16 cellular contexts compared by ENCODE assay signal in genomic region chr12:110067531-110067930, GRCh38. TPM values are rescaled to one million over a fixed set of nuclear protein-coding genes. Genes with fewer than 3 reads are reported as not detected.
DNase-seq lines count a peak whose midpoint lies in the region; ATAC-seq and TF ChIP-seq lines count a peak whose summit lies in the region.
"Had no signal": no experiment of that assay in that cellular context is flagged by ENCODE, and none has a peak within 500 bp of the region (broad histone marks: within the 10 kb centered on the region; RNA-seq: fewer than 3 reads in every experiment).

No MANE protein-coding gene starts in this region.

- H3K23ac ChIP-seq in IMR-90 (ENCODE audit: low read depth, low read length): no peak overlapping the region

- ATAC-seq in IMR-90 (ENCODE audit: low read depth) (no peak), body of pancreas (no peak)
- ATAC-seq: T-cell had no signal

- no peak overlapping the region for H3K56ac ChIP-seq in IMR-90 (ENCODE audit: extremely low read depth, insufficient read depth, low read length)

- H3K14ac ChIP-seq in IMR-90 (replicated peaks; ENCODE audit: low read depth, low read length): no peak overlapping the region

- DNase-seq in A673 (ENCODE audit: low spot score): peak; percentile 26
- no peak for DNase-seq in IMR-90
- peak; percentile 28 to 40 for DNase-seq in SJCRH30
- peak; percentile 42 for DNase-seq in posterior vena cava (ENCODE audit: low spot score)
- DNase-seq in NCI-H748 treated with DMSO at 0.1 percent for 48 hours (lab: John Stamatoyannopoulos, UW): no peak
- DNase-seq in body of pancreas: no peak
- no peak for DNase-seq in dermis blood vessel endothelial cell
- DNase-seq: COR-L47, NCI-H1417, NCI-H1930, NCI-H2171, NCI-H446 treated with DMSO at 0.1 percent for 48 hours, NCI-H82, PC-9, T-cell had no signal

- H4K8ac ChIP-seq in IMR-90 (ENCODE audit: low read depth in 2 of 2, low read length in 2 of 2): no peak overlapping the region

- H2BK120ac ChIP-seq in IMR-90 (ENCODE audit: low read depth, low read length): no peak overlapping the region

- H3K27ac ChIP-seq in A673 (ENCODE audit: low read depth, low read length, poor library complexity, severe bottlenecking): no peak overlapping the region
- H3K27ac ChIP-seq in IMR-90 (ENCODE audit: insufficient read depth, low read length): no peak overlapping the region
- no peak overlapping the region for H3K27ac ChIP-seq in SJCRH30
- H3K27ac ChIP-seq in body of pancreas: no peak overlapping the region
- H3K27ac ChIP-seq: PC-9 had no signal

- CTCF ChIA-PET in A673 (lab: Charles Lee): no interaction called here
- CTCF ChIA-PET in IMR-90 (lab: Yijun Ruan, JAX): no interaction called here

- dilution Hi-C loops in IMR-90 (cut with HindIII; ENCODE audit: low sequenced_read_pairs, unreplicated experiment): no loop called here

- H3K36me3 ChIP-seq in A673 (ENCODE audit: insufficient read depth, low read length, poor library complexity, severe bottlenecking): no peaks in the 10 kb centered on the region
- H3K36me3 ChIP-seq in IMR-90 (ENCODE audit: control insufficient read depth, insufficient read depth, low read length): no peaks in the 10 kb centered on the region
- H3K36me3 ChIP-seq in SJCRH30: no peaks in the 10 kb centered on the region
- no peaks in the 10 kb centered on the region for H3K36me3 ChIP-seq in body of pancreas (replicated peaks in 1 of 2; ENCODE audit: insufficient read depth in 1 of 2, low read depth in 2 of 2)
- H3K36me3 ChIP-seq: HAP-1 had no signal

- no peaks in the 10 kb centered on the region for H3K4me1 ChIP-seq in A673 (ENCODE audit: insufficient read depth, low read length, poor library complexity, severe bottlenecking)
- H3K4me1 ChIP-seq in IMR-90 (ENCODE audit: control insufficient read depth, insufficient read depth, low read length): no peaks in the 10 kb centered on the region
- no peaks in the 10 kb centered on the region for H3K4me1 ChIP-seq in SJCRH30
- H3K4me1 ChIP-seq in body of pancreas: no peaks in the 10 kb centered on the region
- H3K4me1 ChIP-seq: HAP-1 had no signal

- WGBS in IMR-90 (ENCODE audit: extremely low coverage in 2 of 2, insufficient read length in 1 of 2), 2 experiments: no CpG with 5 or more reads among the region's 7 CpGs
- WGBS in body of pancreas, 2 donors: 72 to 85% methylated on average over 5 to 7 of the region's 7 CpGs

- no peak overlapping the region for H3K18ac ChIP-seq in IMR-90 (ENCODE audit: low read depth, low read length)

- H2BK20ac ChIP-seq in IMR-90 (ENCODE audit: low read depth, low read length): no peak overlapping the region

- no peak overlapping the region for H2AK9ac ChIP-seq in IMR-90 (replicated peaks; ENCODE audit: low read depth, low read length, poor library complexity)

- peaks cover 5% of the 10 kb centered on the region; the same call in 1 of the 2 replicates for H3K9me1 ChIP-seq in IMR-90 (ENCODE audit: insufficient read depth, low read length)

- H2BK15ac ChIP-seq in IMR-90 (ENCODE audit: low read depth, low read length): no peak overlapping the region

- H3K79me1 ChIP-seq in IMR-90 (ENCODE audit: low read depth in 1 of 2, low read length in 2 of 2): no peaks in the 10 kb centered on the region

- no peak overlapping the region for H2AK5ac ChIP-seq in IMR-90 (ENCODE audit: low read depth, low read length)

- TF ChIP-seq POLR2A in IMR-90 (IDR thresholded peaks at IDR 0.05; ENCODE audit: low read depth, low read length): no peak
- no peak for TF ChIP-seq POLR2A in body of pancreas (IDR thresholded peaks at IDR 0.05)

- no peaks in the 10 kb centered on the region for H4K20me1 ChIP-seq in IMR-90 (ENCODE audit: insufficient read depth, low read length)

- TF ChIP-seq CTCF in A673 (conservative IDR thresholded peaks at IDR 0.05; ENCODE audit: low read depth, low read length) (no peak), IMR-90 (conservative IDR thresholded peaks at IDR 0.05; ENCODE audit: low read depth, low read length) (no peak), body of pancreas (IDR thresholded peaks at IDR 0.05) (no peak)

- no peak overlapping the region for H4K5ac ChIP-seq in IMR-90 (ENCODE audit: low read depth, low read length)

- no peak overlapping the region for H2BK5ac ChIP-seq in IMR-90 (ENCODE audit: low read depth, low read length, poor library complexity, severe bottlenecking)

- H3K4me2 ChIP-seq in IMR-90 (ENCODE audit: low read depth, low read length): no peak overlapping the region
- H3K4me2 ChIP-seq: PC-9 had no signal

- H3K27me3 ChIP-seq in A673 (replicated peaks; ENCODE audit: insufficient read depth, low read depth, low read length, poor library complexity) (no peaks in the 10 kb centered on the region), IMR-90 (ENCODE audit: control insufficient read depth, insufficient read depth, low read length) (no peaks in the 10 kb centered on the region), SJCRH30 (no peaks in the 10 kb centered on the region), body of pancreas (no peaks in the 10 kb centered on the region)

- H3K4me3 ChIP-seq in A673 (ENCODE audit: low read depth, low read length, poor library complexity, severe bottlenecking): no peak overlapping the region
- no peak overlapping the region for H3K4me3 ChIP-seq in IMR-90 (ENCODE audit: insufficient read depth, low read depth, low read length)
- no peak overlapping the region for H3K4me3 ChIP-seq in SJCRH30
- no peak overlapping the region for H3K4me3 ChIP-seq in body of pancreas
- H3K4me3 ChIP-seq: HAP-1, PC-9 had no signal

- H2AFZ ChIP-seq in IMR-90 (replicated peaks; ENCODE audit: low read length, poor library complexity): no peak overlapping the region
- H2AFZ ChIP-seq: PC-9 had no signal

- POLR2A ChIA-PET in A673 (lab: Charles Lee; ENCODE audit: low non-redundant PET): no interaction called here
- POLR2A ChIA-PET in IMR-90 (lab: Charles Lee; ENCODE audit: unreplicated experiment): interaction anchor here (0.5 kb wide), 1 partner anchor 56 kb away, joined by 3 read pairs; the partner anchor contains the start of gene IFT81

- H3K9me3 ChIP-seq in A673 (ENCODE audit: low read depth, low read length, poor library complexity, severe bottlenecking) (no peaks in the 10 kb centered on the region), IMR-90 (ENCODE audit: control insufficient read depth, insufficient read depth, low read length) (no peaks in the 10 kb centered on the region), SJCRH30 (replicated peaks) (no peaks in the 10 kb centered on the region), body of pancreas (no peaks in the 10 kb centered on the region)
- H3K9me3 ChIP-seq: HAP-1 had no signal

- in situ Hi-C loops in IMR-90 (cut with MboI; ENCODE audit: low sequenced_read_pairs): no loop called here

- no peak for TF ChIP-seq RAD21 in IMR-90 (IDR thresholded peaks at IDR 0.05; ENCODE audit: low read length)

- H4K91ac ChIP-seq in IMR-90 (ENCODE audit: insufficient read depth, low read depth, low read length): no peak overlapping the region

- BruUV-seq in A673 (replicated peaks; lab: Mats Ljungman, UMichigan): no TSS peak
- no TSS peak for BruUV-seq in IMR-90 (replicated peaks; lab: Mats Ljungman, UMichigan)

- H3K4ac ChIP-seq in IMR-90 (ENCODE audit: low read depth, low read length): no peak overlapping the region

- intact Hi-C loops in A673 (cut with micrococcal nuclease; ENCODE audit: unreplicated experiment): no loop called here
- intact Hi-C loops in IMR-90 (cut with micrococcal nuclease): no loop called here
- intact Hi-C loops in posterior vena cava (cut with DNase I): loop anchor here in 1 of 2 donors (5.0 kb wide), 1 partner anchor 1155 kb away; no protein-coding TSS in a partner anchor
- intact Hi-C loops in body of pancreas (cut with DNase I): no loop called here

- H3K9ac ChIP-seq in IMR-90 (ENCODE audit: low read depth, low read length): no peak overlapping the region

TF ChIP-seq in IMR-90, 13 proteins besides CTCF, POLR2A, EP300 and RAD21:
- TF ChIP-seq USF2 (IDR thresholded peaks at IDR 0.05; ENCODE audit: low read depth, low read length): peak; percentile 68; the same call in 1 of the 2 replicates
- TF ChIP-seq BHLHE40 (IDR thresholded peaks at IDR 0.05; ENCODE audit: low read depth, low read length): no peak

RNA-seq across cellular contexts. Expression of gene C12orf76, which starts 19.2 kb away (rescaled TPM):
- total RNA-seq in A673 (2021): 14.5 and 15.8 TPM in 2 replicates
- 5.0 and 6.7 TPM in 2 replicates for total RNA-seq in IMR-90 (2012; rRNA removed)
- 6.2 and 7.1 TPM in 2 replicates for polyA plus RNA-seq in IMR-90 (2012; rRNA removed)
- 5.0 and 10.8 TPM in 2 replicates for polyA plus RNA-seq in IMR-90 (2012; cell fraction: cytosol; rRNA removed)
- polyA plus RNA-seq in IMR-90 (2012; cell fraction: nucleus; rRNA removed; ENCODE audit: low replicate concordance): 8.1 and 15.5 TPM in 2 replicates
- 12.3 and 13.1 TPM in 2 replicates for total RNA-seq in SJCRH30 (2014; rRNA removed; shearing (Covaris generic))
- 1 to 10 TPM; 6.7 to 9.2 TPM for total RNA-seq in posterior vena cava
- 10 to 100 TPM in 1 of 2 donors, 1 to 10 TPM in 1; 2.0 to 15.3 TPM for total RNA-seq in body of pancreas
- 12.6 and 23.5 TPM in 2 replicates for total RNA-seq in dermis blood vessel endothelial cell

RNA-seq across cellular contexts. Expression of gene IFT81, which starts 56.6 kb away (rescaled TPM):
- total RNA-seq in A673 (2021) (32.9 and 37.3 TPM in 2 replicates), IMR-90 (2012; rRNA removed) (6.1 and 10.6 TPM in 2 replicates), posterior vena cava (10 to 100 TPM; 15.0 to 19.2 TPM), body of pancreas (1 to 10 TPM; 5.2 to 6.3 TPM), dermis blood vessel endothelial cell (8.2 and 10.2 TPM in 2 replicates)
- 6.7 and 8.1 TPM in 2 replicates for polyA plus RNA-seq in IMR-90 (2012; rRNA removed)
- 1.5 and 2.1 TPM in 2 replicates for polyA plus RNA-seq in IMR-90 (2012; cell fraction: cytosol; rRNA removed)
- polyA plus RNA-seq in IMR-90 (2012; cell fraction: nucleus; rRNA removed; ENCODE audit: low replicate concordance): 2.3 and 9.2 TPM in 2 replicates
- total RNA-seq in SJCRH30 (2014; rRNA removed; shearing (Covaris generic)): 15.5 and 16.9 TPM in 2 replicates

Comparison
In these comparisons a context has a peak if more than half of its experiments do, and no peak if none do; other contexts are left out.
1. DNase-seq: peak in A673 (single experiment), SJCRH30 (2 of 2) and posterior vena cava (single experiment); none in IMR-90 (single experiment), NCI-H748 treated with DMSO at 0.1 percent for 48 hours (single experiment), body of pancreas (0 of 4) and dermis blood vessel endothelial cell (single experiment).